ENCODE assay signal across 16 cellular contexts in the genomic region with DNA sequence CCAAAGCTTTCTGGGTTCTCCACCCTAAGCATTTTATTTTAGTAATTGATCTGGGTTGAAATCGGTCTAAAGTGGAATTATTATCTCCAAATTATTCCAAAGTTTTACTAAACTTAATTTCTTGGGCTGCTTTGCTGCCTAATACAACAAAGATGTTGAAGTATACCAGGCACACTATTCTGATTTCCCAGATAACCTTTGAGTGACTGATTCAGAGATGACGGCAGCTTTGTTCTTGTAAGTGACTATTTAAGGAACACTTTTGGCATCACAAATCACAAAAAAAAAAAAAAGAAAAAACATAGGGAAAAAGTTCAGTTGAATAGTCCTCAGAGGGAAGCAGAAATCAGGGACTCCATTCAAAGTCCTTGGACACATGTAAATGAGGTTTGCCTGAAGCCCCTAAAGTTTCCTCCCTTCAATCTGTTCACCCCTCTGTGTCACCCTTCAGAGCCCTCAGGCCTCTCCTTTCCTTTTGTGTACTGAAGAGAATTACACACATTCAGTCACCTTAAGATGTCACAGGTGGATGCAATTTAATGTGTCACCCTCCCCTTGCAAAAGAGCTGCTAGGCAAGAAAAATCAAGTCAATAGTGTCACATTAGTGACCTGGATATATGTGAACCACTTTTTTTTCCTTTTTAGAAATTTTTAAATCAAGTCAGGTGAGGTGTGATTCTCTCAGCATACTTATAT.
DNase-seq lines count a peak whose midpoint lies in the region; ATAC-seq and TF ChIP-seq lines count a peak whose summit lies in the region.
"Had no signal": no experiment of that assay in that cellular context is flagged by ENCODE, and none has a peak within 500 bp of the region (broad histone marks: within the 10 kb centered on the region; RNA-seq: fewer than 3 reads in every experiment).

No MANE protein-coding gene starts in this region.

- no peaks in the 10 kb centered on the region for H3F3A ChIP-seq in SK-N-SH (replicated peaks; ENCODE audit: insufficient read depth)

- WGBS in SK-N-SH (ENCODE audit: low lambda C conversion rate): 36% methylated on average over 2 of the region's 2 CpGs

- H3K4me3 ChIP-seq in SK-N-SH (ENCODE audit: low read depth in 2 of 2, low read length in 1 of 2): no peak overlapping the region
- no peak overlapping the region for H3K4me3 ChIP-seq in cardiac fibroblast (replicated peaks in 1 of 2; ENCODE audit: low read depth in 2 of 2, low read length in 2 of 2)
- H3K4me3 ChIP-seq: psoas muscle, SK-N-MC had no signal

- H3K9me3 ChIP-seq in SK-N-SH: no peaks in the 10 kb centered on the region
- H3K9me3 ChIP-seq: psoas muscle had no signal

- TF ChIP-seq EP300 in SK-N-SH (IDR thresholded peaks at IDR 0.05; ENCODE audit: borderline replicate concordance in 1 of 2, low read depth in 1 of 2, low read length in 1 of 2): peak in 1 of 2 experiments; percentile 76; a peak in 1 of 4 replicates

- TF ChIP-seq CTCF in SK-N-SH (IDR thresholded peaks at IDR 0.05) (no peak), cardiac fibroblast (IDR thresholded peaks at IDR 0.05; ENCODE audit: low read depth, low read length) (no peak)

- H3K9ac ChIP-seq in SK-N-SH: no peak overlapping the region

- no peaks in the 10 kb centered on the region for H3K27me3 Mint-ChIP-seq in activated naive CD4-positive, alpha-beta T cell treated with anti-CD3 and anti-CD28 coated beads, Interleukin-2, amount 10 ng/mL, durations not matched to agents 7 days and 5 days
- no peaks in the 10 kb centered on the region for H3K27me3 Mint-ChIP-seq in naive thymus-derived CD8-positive, alpha-beta T cell
- H3K27me3 Mint-ChIP-seq: naive B cell had no signal

- peak overlapping the region; percentile 97 for H3K27ac Mint-ChIP-seq in activated naive CD4-positive, alpha-beta T cell treated with anti-CD3 and anti-CD28 coated beads, Interleukin-2, amount 10 ng/mL, durations not matched to agents 7 days and 5 days
- H3K27ac Mint-ChIP-seq in naive thymus-derived CD8-positive, alpha-beta T cell: peak overlapping the region in 8 of 10 donors; percentile 27 to 88 (median 67)

- peaks cover 0 to 6% of the 10 kb centered on the region in 2 experiments for H3K36me3 ChIP-seq in SK-N-SH (replicated peaks in 1 of 2; ENCODE audit: control insufficient read depth in 1 of 2, insufficient read depth in 2 of 2, low read length in 1 of 2)

- no peak overlapping the region for H3K4me2 ChIP-seq in SK-N-SH

- DNase-seq in activated naive CD4-positive, alpha-beta T cell treated with anti-CD3 and anti-CD28 coated beads, Interleukin-2, amount 10 ng/mL, durations not matched to agents 7 days and 5 days: no peak
- DNase-seq in activated naive CD4-positive, alpha-beta T cell treated with anti-CD3 and anti-CD28 coated beads, Interleukin-2, amount 50 U/mL, for 16 hours: no peak
- DNase-seq in SK-N-SH: no peak
- peak; percentile 48 to 63 for DNase-seq in cardiac fibroblast (ENCODE audit: low read depth in 2 of 2)
- DNase-seq in naive thymus-derived CD8-positive, alpha-beta T cell: no peak
- DNase-seq in NCI-H526 treated with DMSO at 0.1 percent for 48 hours (lab: John Stamatoyannopoulos, UW): no peak
- no peak for DNase-seq in nucleus accumbens (lab: John Stamatoyannopoulos, UW)
- DNase-seq: MV-4-11, naive B cell, NCI-H2081, NCI-H524 treated with DMSO at 0.1 percent for 48 hours, OCI-M1, psoas muscle had no signal

- peaks cover 45% of the 10 kb centered on the region for H3K36me3 Mint-ChIP-seq in activated naive CD4-positive, alpha-beta T cell treated with anti-CD3 and anti-CD28 coated beads, Interleukin-2, amount 10 ng/mL, durations not matched to agents 7 days and 5 days
- H3K36me3 Mint-ChIP-seq in naive thymus-derived CD8-positive, alpha-beta T cell: no peaks in the 10 kb centered on the region
- H3K36me3 Mint-ChIP-seq: naive B cell had no signal

- no peak for ATAC-seq in naive thymus-derived CD8-positive, alpha-beta T cell
- no peak for ATAC-seq in HG03280 (IDR thresholded peaks at IDR 0.05; ENCODE audit: unreplicated experiment)
- ATAC-seq: HCT116, psoas muscle had no signal

- H3K27me3 ChIP-seq in SK-N-SH (ENCODE audit: insufficient read depth): no peaks in the 10 kb centered on the region

- H4K20me1 ChIP-seq in SK-N-SH (ENCODE audit: insufficient read depth): no peaks in the 10 kb centered on the region

- no peak for TF ChIP-seq RAD21 in SK-N-SH (IDR thresholded peaks at IDR 0.05; ENCODE audit: low read length)

- H3K9me3 Mint-ChIP-seq in activated naive CD4-positive, alpha-beta T cell treated with anti-CD3 and anti-CD28 coated beads, Interleukin-2, amount 10 ng/mL, durations not matched to agents 7 days and 5 days: peaks cover 4% of the 10 kb centered on the region
- no peaks in the 10 kb centered on the region for H3K9me3 Mint-ChIP-seq in naive thymus-derived CD8-positive, alpha-beta T cell
- H3K9me3 Mint-ChIP-seq: naive B cell had no signal

- peaks cover 65% of the 10 kb centered on the region for H3K4me1 Mint-ChIP-seq in activated naive CD4-positive, alpha-beta T cell treated with anti-CD3 and anti-CD28 coated beads, Interleukin-2, amount 10 ng/mL, durations not matched to agents 7 days and 5 days
- peaks cover 22 to 49% (median 44%) of the 10 kb centered on the region in 4 donors for H3K4me1 Mint-ChIP-seq in naive thymus-derived CD8-positive, alpha-beta T cell

- POLR2A ChIA-PET in SK-N-SH (lab: Yijun Ruan, JAX): no interaction called here
- POLR2A ChIA-PET in naive thymus-derived CD8-positive, alpha-beta T cell (lab: Charles Lee): interaction anchor here (0.7 to 1.2 kb wide), 3 partner anchors 46 to 59 kb away, joined by 3 to 5 read pairs (median 3); no protein-coding TSS in a partner anchor

- no peak overlapping the region for H2AFZ ChIP-seq in SK-N-SH (ENCODE audit: low read depth)

- peak overlapping the region in 1 of 2 experiments; percentile 10; a peak in 1 of 4 replicates for H3K27ac ChIP-seq in SK-N-SH (ENCODE audit: low read depth in 2 of 2, low read length in 1 of 2)
- H3K27ac ChIP-seq: psoas muscle, SK-N-MC had no signal

- CTCF ChIA-PET in activated naive CD4-positive, alpha-beta T cell treated with anti-CD3 and anti-CD28 coated beads, Interleukin-2, amount 10 ng/mL, durations not matched to agents 7 days and 5 days (lab: Charles Lee): interaction anchor here (0.8 to 2.5 kb wide), 4 partner anchors 11 to 138 kb away, joined by 3 to 12 read pairs (median 8); no protein-coding TSS in a partner anchor
- CTCF ChIA-PET in SK-N-SH (lab: Yijun Ruan, JAX): interaction anchor here (0.6 kb wide), 1 partner anchor 60 kb away, joined by 3 read pairs; no protein-coding TSS in a partner anchor

- H3K9me2 ChIP-seq in SK-N-SH: no peaks in the 10 kb centered on the region

- no peak overlapping the region for H3K4me3 Mint-ChIP-seq in activated naive CD4-positive, alpha-beta T cell treated with anti-CD3 and anti-CD28 coated beads, Interleukin-2, amount 10 ng/mL, durations not matched to agents 7 days and 5 days
- H3K4me3 Mint-ChIP-seq in naive thymus-derived CD8-positive, alpha-beta T cell: peak overlapping the region in 1 of 10 donors; percentile 14

- H3K79me2 ChIP-seq in SK-N-SH (ENCODE audit: insufficient read depth): no peaks in the 10 kb centered on the region

- no peaks in the 10 kb centered on the region; a peak in 1 of 4 replicates for H3K4me1 ChIP-seq in SK-N-SH (ENCODE audit: control insufficient read depth in 1 of 2, insufficient read depth in 2 of 2, low read depth in 1 of 2, low read length in 1 of 2)
- H3K4me1 ChIP-seq: psoas muscle had no signal

TF ChIP-seq in SK-N-SH, 30 proteins besides CTCF, POLR2A, EP300 and RAD21 (continues in another document):
- TF ChIP-seq GATA2 (CRISPR knock-in tag; IDR thresholded peaks at IDR 0.05) (no peak), JUND (IDR thresholded peaks at IDR 0.05) (peak; percentile 47), EZH2phosphoT487 (IDR thresholded peaks at IDR 0.05; ENCODE audit: borderline replicate concordance, low read depth) (no peak), SMC3 (IDR thresholded peaks at IDR 0.05; ENCODE audit: low read depth, low read length) (no peak), MEF2A (IDR thresholded peaks at IDR 0.05; ENCODE audit: borderline replicate concordance, low read depth) (no peak), FOXM1 (IDR thresholded peaks at IDR 0.05; ENCODE audit: low read depth) (0 out of 2 replicates have a peak, but pooled peaks have one; percentile 14), RXRA (IDR thresholded peaks at IDR 0.05; ENCODE audit: borderline replicate concordance, low read depth) (0 out of 2 replicates have a peak, but pooled peaks have one; percentile 26), GABPA (IDR thresholded peaks at IDR 0.05; ENCODE audit: low read depth) (no peak), CHD2 (IDR thresholded peaks at IDR 0.05; ENCODE audit: low read length, partially characterized antibody) (no peak), NFIC (IDR thresholded peaks at IDR 0.05; ENCODE audit: borderline replicate concordance) (peak; percentile 53), NRF1 (IDR thresholded peaks at IDR 0.05; ENCODE audit: low read depth, low read length) (no peak), FOSL2 (IDR thresholded peaks at IDR 0.05; ENCODE audit: borderline replicate concordance, low read depth) (peak; percentile 16; the same call in 1 of the 2 replicates)
- TF ChIP-seq, protein P1, sequence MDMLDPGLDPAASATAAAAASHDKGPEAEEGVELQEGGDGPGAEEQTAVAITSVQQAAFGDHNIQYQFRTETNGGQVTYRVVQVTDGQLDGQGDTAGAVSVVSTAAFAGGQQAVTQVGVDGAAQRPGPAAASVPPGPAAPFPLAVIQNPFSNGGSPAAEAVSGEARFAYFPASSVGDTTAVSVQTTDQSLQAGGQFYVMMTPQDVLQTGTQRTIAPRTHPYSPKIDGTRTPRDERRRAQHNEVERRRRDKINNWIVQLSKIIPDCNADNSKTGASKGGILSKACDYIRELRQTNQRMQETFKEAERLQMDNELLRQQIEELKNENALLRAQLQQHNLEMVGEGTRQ (IDR thresholded peaks at IDR 0.05; ENCODE audit: borderline replicate concordance, low read depth, low read length): no peak
- TF ChIP-seq, protein P2, sequence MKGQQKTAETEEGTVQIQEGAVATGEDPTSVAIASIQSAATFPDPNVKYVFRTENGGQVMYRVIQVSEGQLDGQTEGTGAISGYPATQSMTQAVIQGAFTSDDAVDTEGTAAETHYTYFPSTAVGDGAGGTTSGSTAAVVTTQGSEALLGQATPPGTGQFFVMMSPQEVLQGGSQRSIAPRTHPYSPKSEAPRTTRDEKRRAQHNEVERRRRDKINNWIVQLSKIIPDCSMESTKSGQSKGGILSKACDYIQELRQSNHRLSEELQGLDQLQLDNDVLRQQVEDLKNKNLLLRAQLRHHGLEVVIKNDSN (IDR thresholded peaks at IDR 0.05; ENCODE audit: borderline replicate concordance, low read depth): no peak

Comparison
In these comparisons a context has a peak if more than half of its experiments do, and no peak if none do; other contexts are left out.
1. DNase-seq: peak in cardiac fibroblast (2 of 2); none in activated naive CD4-positive, alpha-beta T cell treated with anti-CD3 and anti-CD28 coated beads, Interleukin-2, amount 10 ng/mL, durations not matched to agents 7 days and 5 days (single experiment), activated naive CD4-positive, alpha-beta T cell treated with anti-CD3 and anti-CD28 coated beads, Interleukin-2, amount 50 U/mL, for 16 hours (single experiment), SK-N-SH (single experiment), naive thymus-derived CD8-positive, alpha-beta T cell (0 of 10), NCI-H526 treated with DMSO at 0.1 percent for 48 hours (single experiment) and nucleus accumbens (0 of 56).